20 cellular contexts compared by ENCODE assay signal in the genomic region with DNA sequence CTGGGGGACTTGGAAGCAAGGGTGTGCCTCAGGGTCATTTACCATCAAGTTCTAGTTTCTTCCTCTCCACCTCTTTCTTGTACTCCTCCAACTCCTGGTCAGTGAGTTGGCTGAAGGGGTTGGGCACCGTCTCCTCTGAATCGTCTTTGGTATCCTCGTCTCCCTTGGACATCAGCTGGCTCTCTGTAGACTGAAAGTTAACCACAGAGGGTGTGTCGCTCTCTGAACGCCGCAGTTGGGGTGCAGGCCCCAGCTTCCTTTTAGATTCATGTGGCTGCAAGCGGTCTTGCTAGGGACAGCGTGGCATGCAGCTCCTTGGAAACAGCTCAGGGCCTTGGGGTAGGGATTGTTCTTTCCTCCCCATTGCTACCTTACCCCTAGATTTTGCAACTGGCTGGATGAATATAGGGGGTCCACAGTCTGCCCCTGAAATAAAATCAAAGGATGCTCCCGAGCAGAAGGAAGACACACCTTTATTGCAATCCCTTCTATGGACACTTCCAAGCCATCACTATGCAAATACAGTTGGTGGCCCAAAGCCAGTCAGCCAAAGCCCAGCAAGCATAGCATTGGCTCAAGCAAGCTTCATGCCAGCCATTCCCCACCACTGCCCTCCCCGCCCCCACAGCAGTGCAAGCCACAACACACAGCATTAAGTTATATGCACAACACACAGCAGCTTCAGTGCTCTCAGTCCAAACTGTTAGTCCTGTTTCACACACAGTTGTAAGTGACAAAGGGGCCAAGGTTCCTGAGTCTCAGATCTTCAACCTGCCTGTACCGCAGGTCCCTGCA.
"Had no signal": no experiment of that assay in that cellular context is flagged by ENCODE, and none has a peak within 500 bp of the region (broad histone marks: within the 10 kb centered on the region; RNA-seq: fewer than 3 reads in every experiment).

No MANE protein-coding gene starts in this region.

- H2AFZ ChIP-seq: neural progenitor cell, parathyroid adenoma had no signal

- H3K79me2 ChIP-seq: parathyroid adenoma had no signal

- H3K9ac ChIP-seq: neural progenitor cell, parathyroid adenoma had no signal

- H3K36me3 Mint-ChIP-seq: immature natural killer cell; mesothelial cell of epicardium; natural killer cell treated with Interleukin-12 subunit alpha and Interleukin-12 subunit beta and Interleukin-15 and Interleukin-18, amount 100 ng/mL, for 72 hours; type B pancreatic cell had no signal

- H3K27ac Mint-ChIP-seq: effector memory CD8-positive, alpha-beta T cell; immature natural killer cell; mesothelial cell of epicardium; natural killer cell treated with Interleukin-12 subunit alpha and Interleukin-12 subunit beta and Interleukin-15 and Interleukin-18, amount 100 ng/mL, for 72 hours; neural progenitor cell; stimulated activated memory B cell treated with anti-CD40 and anti-IgM and Interleukin-4, amounts not matched to agents 10 μg/mL and 1 μg/mL and 100 μg/mL, for 72 hours; type B pancreatic cell had no signal

- H3K9me3 Mint-ChIP-seq: effector memory CD8-positive, alpha-beta T cell; immature natural killer cell; mesothelial cell of epicardium; naive B cell; natural killer cell treated with Interleukin-12 subunit alpha and Interleukin-12 subunit beta and Interleukin-15 and Interleukin-18, amount 100 ng/mL, for 72 hours; neural progenitor cell; stimulated activated memory B cell treated with anti-CD40 and anti-IgM and Interleukin-4, amounts not matched to agents 10 μg/mL and 1 μg/mL and 100 μg/mL, for 72 hours; type B pancreatic cell had no signal

- H3K27me3 ChIP-seq: neural progenitor cell, right atrium auricular region, testis, tibial artery had no signal

- H3K4me1 ChIP-seq: neural progenitor cell, prostate gland, right atrium auricular region, testis, tibial artery had no signal

- H3K4me3 ChIP-seq: lung, mucosa of descending colon, neural progenitor cell, prostate gland, right atrium auricular region, testis, tibial artery had no signal

- H3K27ac ChIP-seq: neural progenitor cell, parathyroid adenoma, prostate gland, right atrium auricular region, testis, tibial artery had no signal

- DNase-seq: cortex of kidney; effector memory CD8-positive, alpha-beta T cell; hypothalamus; immature natural killer cell; mesenchymal stem cell; mucosa of descending colon; naive B cell; stimulated activated CD4-positive, alpha-beta T cell treated with anti-CD3 and anti-CD28 coated beads, Interleukin-4, amount 100 ng/mL, for 4 hours; stimulated activated naive CD8-positive, alpha-beta T cell treated with anti-CD3 and anti-CD28 coated beads, Interleukin-15, Interleukin-2, amounts not matched to agents 100 U/mL and 50 U/mL, for 24 hours; testis; tibial artery had no signal

- H3K27me3 Mint-ChIP-seq: naive B cell; stimulated activated memory B cell treated with anti-CD40 and anti-IgM and Interleukin-4, amounts not matched to agents 10 μg/mL and 1 μg/mL and 100 μg/mL, for 72 hours; type B pancreatic cell had no signal

- H3K4me2 ChIP-seq: neural progenitor cell had no signal

- H3K9me3 ChIP-seq: mucosa of descending colon, prostate gland, right atrium auricular region, testis, tibial artery had no signal

- H3K4me3 Mint-ChIP-seq: effector memory CD8-positive, alpha-beta T cell; immature natural killer cell; mesothelial cell of epicardium; naive B cell; natural killer cell treated with Interleukin-12 subunit alpha and Interleukin-12 subunit beta and Interleukin-15 and Interleukin-18, amount 100 ng/mL, for 72 hours; neural progenitor cell; stimulated activated memory B cell treated with anti-CD40 and anti-IgM and Interleukin-4, amounts not matched to agents 10 μg/mL and 1 μg/mL and 100 μg/mL, for 72 hours; type B pancreatic cell had no signal

- H3K4me1 Mint-ChIP-seq: immature natural killer cell; naive B cell; stimulated activated memory B cell treated with anti-CD40 and anti-IgM and Interleukin-4, amounts not matched to agents 10 μg/mL and 1 μg/mL and 100 μg/mL, for 72 hours had no signal
